ENCODE assay signal across 9 cellular contexts in genomic region chr3:195802795-195803194, GRCh38. TPM values are rescaled to one million over a fixed set of nuclear protein-coding genes. Genes with fewer than 3 reads are reported as not detected.
DNase-seq lines count a peak whose midpoint lies in the region; ATAC-seq and TF ChIP-seq lines count a peak whose summit lies in the region.
"Had no signal": no experiment of that assay in that cellular context is flagged by ENCODE, and none has a peak within 500 bp of the region (broad histone marks: within the 10 kb centered on the region; RNA-seq: fewer than 3 reads in every experiment).

No MANE protein-coding gene starts in this region.

- H3K4me2 ChIP-seq in Loucy (ENCODE audit: low read depth, low read length, poor library complexity, severe bottlenecking) = no peak overlapping the region
- no peak overlapping the region for H3K4me2 ChIP-seq in mesenchymal stem cell (ENCODE audit: low read length, poor library complexity, severe bottlenecking)

- peak overlapping the region; percentile 34 for H3K4me3 ChIP-seq in AG10803 (ENCODE audit: low read length)
- H3K4me3 ChIP-seq in Loucy (ENCODE audit: low read length, poor library complexity, severe bottlenecking) = no peak overlapping the region
- peak overlapping the region in 1 of 2 experiments; percentile 65 for H3K4me3 ChIP-seq in mesenchymal stem cell (ENCODE audit: insufficient read depth in 1 of 2, low read depth in 1 of 2, low read length in 2 of 2)

- no peaks in the 10 kb centered on the region for H3F3A ChIP-seq in Loucy (ENCODE audit: low read depth)

- no peak overlapping the region for H4K8ac ChIP-seq in mesenchymal stem cell (ENCODE audit: low read length)

- H3K79me2 ChIP-seq in Loucy (ENCODE audit: insufficient read depth, low read length) = no peaks in the 10 kb centered on the region

- H3K14ac ChIP-seq in mesenchymal stem cell (ENCODE audit: low read length in 2 of 2) = no peak overlapping the region

- no peak overlapping the region for H2BK5ac ChIP-seq in mesenchymal stem cell (ENCODE audit: low read depth, low read length, poor library complexity, severe bottlenecking)

- H3K23ac ChIP-seq in mesenchymal stem cell (ENCODE audit: low read length in 2 of 2) = no peak overlapping the region

- H2BK15ac ChIP-seq in mesenchymal stem cell (ENCODE audit: low read depth, poor library complexity, severe bottlenecking) = no peak overlapping the region

- H3K27me3 ChIP-seq in Loucy (ENCODE audit: insufficient read depth, low read length, poor library complexity, severe bottlenecking) (no peaks in the 10 kb centered on the region), mesenchymal stem cell (ENCODE audit: control insufficient read depth in 1 of 2, insufficient read depth in 1 of 2, low read length in 2 of 2) (peaks cover 40 to 56% of the 10 kb centered on the region in 2 experiments)

- WGBS in mesenchymal stem cell = 68% methylated on average over 9 of the region's 9 CpGs

- peak overlapping the region; percentile 45 for H3K27ac ChIP-seq in angular gyrus (ENCODE audit: low read depth, low read length)
- no peak overlapping the region for H3K27ac ChIP-seq in mesenchymal stem cell (ENCODE audit: low read length, poor library complexity, severe bottlenecking)

- TF ChIP-seq CTCF in AG10803 (conservative IDR thresholded peaks at IDR 0.05; ENCODE audit: low read length) = no peak
- no peak for TF ChIP-seq CTCF in Loucy (conservative IDR thresholded peaks at IDR 0.05; ENCODE audit: low read length)
- no peak for TF ChIP-seq CTCF in GM10248 (IDR thresholded peaks at IDR 0.05; ENCODE audit: control extremely low read depth, extremely low read depth, low read depth, missing control alignments)

- H3K9me3 ChIP-seq in Loucy (ENCODE audit: insufficient read depth, low read depth, low read length) (no peaks in the 10 kb centered on the region), mesenchymal stem cell (ENCODE audit: control insufficient read depth, low read length) (no peaks in the 10 kb centered on the region)

- ATAC-seq in GM19023 (IDR thresholded peaks at IDR 0.05; ENCODE audit: unreplicated experiment) (no peak), GM21825 (IDR thresholded peaks at IDR 0.05; ENCODE audit: unreplicated experiment) (no peak)

- H2BK120ac ChIP-seq in mesenchymal stem cell (ENCODE audit: low read depth, low read length) = no peak overlapping the region

- no peak overlapping the region for H4K91ac ChIP-seq in mesenchymal stem cell (ENCODE audit: low read length)

- H2AFZ ChIP-seq in Loucy (ENCODE audit: low read length) = peak overlapping the region; percentile 9; the same call in 1 of the 2 replicates
- H2AFZ ChIP-seq in mesenchymal stem cell (ENCODE audit: low read depth, low read length) = no peak overlapping the region

- H3K36me3 ChIP-seq in Loucy (ENCODE audit: insufficient read depth, low read length) (no peaks in the 10 kb centered on the region), mesenchymal stem cell (ENCODE audit: control insufficient read depth in 1 of 2, insufficient read depth in 2 of 2, low read depth in 1 of 2, low read length in 2 of 2) (no peaks in the 10 kb centered on the region)

- DNase-seq in AG10803 (ENCODE audit: low read depth) = no peak
- no peak for DNase-seq in mesenchymal stem cell
- no peak for DNase-seq in GM10248 (ENCODE audit: extremely low spot score)
- no peak for DNase-seq in GM19240 (ENCODE audit: insufficient read length, low spot score)

- CTCF ChIA-PET in GM10248 (lab: Yijun Ruan, JAX) = interaction anchor here (0.6 kb wide), 1 partner anchor 56 kb away, joined by 3 read pairs; no protein-coding TSS in a partner anchor

- no peaks in the 10 kb centered on the region for H4K20me1 ChIP-seq in Loucy (ENCODE audit: insufficient read depth, low read length, poor library complexity, severe bottlenecking)

- H3K9ac ChIP-seq in Loucy (ENCODE audit: low read depth, low read length, poor library complexity, severe bottlenecking) (no peak overlapping the region), mesenchymal stem cell (ENCODE audit: low read length) (peak overlapping the region; percentile 81)

- H3K9me2 ChIP-seq in Loucy (replicated peaks; ENCODE audit: low read depth, low read length) = no peaks in the 10 kb centered on the region

- no peak overlapping the region for H3K18ac ChIP-seq in mesenchymal stem cell (ENCODE audit: low read depth in 1 of 2, low read length in 2 of 2)

- no peak overlapping the region for H2BK12ac ChIP-seq in mesenchymal stem cell (ENCODE audit: low read length in 2 of 2)

- H3K4me1 ChIP-seq in Loucy (ENCODE audit: insufficient read depth, low read length, poor library complexity, severe bottlenecking) = peaks cover 7% of the 10 kb centered on the region
- H3K4me1 ChIP-seq in mesenchymal stem cell (ENCODE audit: control insufficient read depth, insufficient read depth, low read depth, low read length) = peaks cover 1% of the 10 kb centered on the region

- no peak overlapping the region for H3K4ac ChIP-seq in mesenchymal stem cell (ENCODE audit: low read depth in 1 of 2, low read length in 2 of 2)

- H3K79me1 ChIP-seq in mesenchymal stem cell (replicated peaks; ENCODE audit: low read length, poor library complexity, severe bottlenecking) = no peaks in the 10 kb centered on the region

- no peak overlapping the region for H2AK5ac ChIP-seq in mesenchymal stem cell (ENCODE audit: low read length, severe bottlenecking)

- POLR2A ChIA-PET in GM10248 (lab: Yijun Ruan, JAX) = no interaction called here

RNA-seq across cellular contexts. Expression of gene MUC4, which starts 8.9 kb away (rescaled TPM):
- not detected for polyA plus RNA-seq in mesenchymal stem cell (2013, experiment 1 of 2)
- polyA plus RNA-seq in mesenchymal stem cell (2013, experiment 2 of 2) = not detected
- polyA plus RNA-seq: keratinocyte had no signal
